7 cellular contexts compared by ENCODE assay signal in genomic region chr16:77788196-77789084, GRCh38. TPM values are rescaled to one million over a fixed set of nuclear protein-coding genes. Genes with fewer than 3 reads are reported as not detected.
DNase-seq lines count a peak whose midpoint lies in the region; ATAC-seq, FAIRE-seq and TF ChIP-seq lines count a peak whose summit lies in the region.

Gene VAT1L (plus strand): TSS chr16:77788564. CDS start chr16:77788683, 119 bp downstream.

- intact Hi-C loops in heart left ventricle (cut with DNase I) = loop anchor here in 3 of 10 donors (5.0 to 10.0 kb wide), 3 partner anchors 114 to 184 kb away; no protein-coding TSS in a partner anchor
- intact Hi-C loops in ovary (cut with DNase I) = loop anchor here in 1 of 4 donors (10.0 kb wide), 1 partner anchor 56 kb away; no protein-coding TSS in a partner anchor

- H3K4me1 Mint-ChIP-seq in activated naive CD8-positive, alpha-beta T cell treated with anti-CD3 and anti-CD28 coated beads, Interleukin-2, amount 50 U/mL, for 24 hours = peaks cover 4% of the 10 kb centered on the region

- no peaks in the 10 kb centered on the region for H3K36me3 Mint-ChIP-seq in activated naive CD8-positive, alpha-beta T cell treated with anti-CD3 and anti-CD28 coated beads, Interleukin-2, amount 50 U/mL, for 24 hours (ENCODE audit: low read depth)

- H3K9me3 ChIP-seq in HUES6 (ENCODE audit: control insufficient read depth, insufficient read depth, low read depth, low read length) (no peaks in the 10 kb centered on the region), heart left ventricle (no peaks in the 10 kb centered on the region), ovary (no peaks in the 10 kb centered on the region)

- H3K27me3 Mint-ChIP-seq in activated naive CD8-positive, alpha-beta T cell treated with anti-CD3 and anti-CD28 coated beads, Interleukin-2, amount 50 U/mL, for 24 hours = peaks cover 60% of the 10 kb centered on the region

- no peak within 1 kb of the TSS for H3K27ac ChIP-seq in HUES6 (ENCODE audit: low read depth, low read length)
- peak within 1 kb of the TSS in 2 of 12 donors; percentile 9 to 22 for H3K27ac ChIP-seq in heart left ventricle
- H3K27ac ChIP-seq in ovary = no peak within 1 kb of the TSS

- WGBS in heart left ventricle, 4 donors = 0 to 1% (median 1%) methylated on average over 37 to 76 of the region's 76 CpGs
- 0 to 1% (median 0%) methylated on average over 69 to 76 of the region's 76 CpGs for WGBS in ovary, 3 donors

- peaks cover 20% of the 10 kb centered on the region for H3K4me1 ChIP-seq in HUES6 (ENCODE audit: control insufficient read depth, insufficient read depth, low read length)
- H3K4me1 ChIP-seq in heart left ventricle = peaks cover 0 to 25% (median 7%) of the 10 kb centered on the region in 12 donors
- peaks cover 2% of the 10 kb centered on the region for H3K4me1 ChIP-seq in ovary (ENCODE audit: insufficient read depth)

- DNase-seq in GM12864 (ENCODE audit: low read depth) (no peak), heart left ventricle (peak in 3 of 5 donors; percentile 32 to 34 (median 33)), ovary (no peak), RCC 7860 (ENCODE audit: low spot score) (no peak)
- peak; percentile 4 for DNase-seq in activated naive CD8-positive, alpha-beta T cell treated with anti-CD3 and anti-CD28 coated beads, Interleukin-2, amount 50 U/mL, for 24 hours

- H3K9ac ChIP-seq in HUES6 (ENCODE audit: low read length) = peak within 1 kb of the TSS; percentile 70

- H3K4me3 Mint-ChIP-seq in activated naive CD8-positive, alpha-beta T cell treated with anti-CD3 and anti-CD28 coated beads, Interleukin-2, amount 50 U/mL, for 24 hours = peak within 1 kb of the TSS; percentile 72

- H3K27me3 ChIP-seq in HUES6 (ENCODE audit: control insufficient read depth, insufficient read depth, low read length) (peaks cover 44% of the 10 kb centered on the region), heart left ventricle (peaks cover 6 to 66% (median 13%) of the 10 kb centered on the region in 9 donors), ovary (no peaks in the 10 kb centered on the region)

- TF ChIP-seq EP300 in ovary (IDR thresholded peaks at IDR 0.05) = no peak

- H3K4me3 ChIP-seq in GM12864 (ENCODE audit: low read depth, low read length) (peak within 1 kb of the TSS; percentile 14; the same call in 1 of the 2 replicates), HUES6 (ENCODE audit: low read depth, low read length) (peak within 1 kb of the TSS; percentile 94), heart left ventricle (peak within 1 kb of the TSS; percentile 47 to 78 (median 62)), ovary (peak within 1 kb of the TSS; percentile 28)

- TF ChIP-seq POLR2A in heart left ventricle (IDR thresholded peaks at IDR 0.05) (no peak), ovary (IDR thresholded peaks at IDR 0.05) (no peak)

- no peaks in the 10 kb centered on the region for H3K36me3 ChIP-seq in HUES6 (ENCODE audit: control insufficient read depth, insufficient read depth, low read length)
- no peaks in the 10 kb centered on the region for H3K36me3 ChIP-seq in heart left ventricle
- H3K36me3 ChIP-seq in ovary = no peaks in the 10 kb centered on the region

- peak; percentile 57 for ATAC-seq in activated naive CD8-positive, alpha-beta T cell treated with anti-CD3 and anti-CD28 coated beads, Interleukin-2, amount 50 U/mL, for 24 hours
- peak; percentile 52 to 94 (median 88) for ATAC-seq in heart left ventricle
- no peak for ATAC-seq in GM18519 (IDR thresholded peaks at IDR 0.05; ENCODE audit: low FRiP score, unreplicated experiment)

- no peak within 1 kb of the TSS for H3K27ac Mint-ChIP-seq in activated naive CD8-positive, alpha-beta T cell treated with anti-CD3 and anti-CD28 coated beads, Interleukin-2, amount 50 U/mL, for 24 hours

- no peak for FAIRE-seq in RCC 7860 (lab: Jason Lieb, UNC)

- no peaks in the 10 kb centered on the region for H3K9me3 Mint-ChIP-seq in activated naive CD8-positive, alpha-beta T cell treated with anti-CD3 and anti-CD28 coated beads, Interleukin-2, amount 50 U/mL, for 24 hours

- TF ChIP-seq CTCF in GM12864 (IDR thresholded peaks at IDR 0.05; ENCODE audit: low read depth, low read length, missing control alignments) = no peak
- TF ChIP-seq CTCF in heart left ventricle (IDR thresholded peaks at IDR 0.05) = no peak
- no peak for TF ChIP-seq CTCF in ovary (IDR thresholded peaks at IDR 0.05)

RNA-seq across cellular contexts. Expression of gene VAT1L, which starts in this region (rescaled TPM):
- total RNA-seq in heart left ventricle (10 to 100 TPM in 6 of 9 donors, 1 to 10 TPM in 3; 2.9 to 57.5 (median 14.3) TPM), ovary (under 1 TPM; 0.05 to 0.57 (median 0.23) TPM)
- polyA plus RNA-seq in heart left ventricle (1 to 10 TPM in 1 of 2 donors, under 1 TPM in 1; 0.32 to 5.9 TPM), ovary (1 to 10 TPM in 1 of 2 donors, under 1 TPM in 1; 0.08 to 2.3 TPM)

Comparison
In these comparisons a context has a peak if more than half of its experiments do, and no peak if none do; other contexts are left out.
1. DNase-seq: peak in activated naive CD8-positive, alpha-beta T cell treated with anti-CD3 and anti-CD28 coated beads, Interleukin-2, amount 50 U/mL, for 24 hours (single experiment) and heart left ventricle (3 of 5); none in GM12864 (single experiment), ovary (0 of 5) and RCC 7860 (single experiment).
2. H3K4me3 ChIP-seq: peak in every context shown above with its lines; median percentile 94 in HUES6; 62 in heart left ventricle; 28 in ovary; 14 in GM12864.